In the genomic region with DNA sequence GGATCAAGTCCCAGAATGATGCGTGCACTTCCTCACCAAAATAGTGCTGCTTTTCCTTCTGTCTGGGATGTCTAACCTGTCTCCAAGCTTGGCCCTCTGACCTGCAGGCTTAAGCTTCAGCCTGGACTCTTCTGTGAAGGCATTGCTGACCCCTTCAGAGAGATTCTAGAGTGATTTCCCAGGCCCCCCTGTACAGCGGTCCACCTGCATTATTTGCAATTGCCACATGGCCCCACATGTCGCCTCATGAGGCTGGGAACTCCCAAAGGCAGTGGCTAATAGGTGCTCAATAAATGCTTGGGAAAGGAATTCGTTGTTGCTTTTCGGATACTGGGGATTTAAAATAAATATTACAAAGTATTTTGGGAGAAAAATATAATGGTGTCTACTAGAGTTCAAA, we compare ENCODE assay signal across 18 cellular contexts. TPM values are rescaled to one million over a fixed set of nuclear protein-coding genes. Genes with fewer than 3 reads are reported as not detected.
DNase-seq lines count a peak whose midpoint lies in the region; ATAC-seq and TF ChIP-seq lines count a peak whose summit lies in the region.
"Had no signal": no experiment of that assay in that cellular context is flagged by ENCODE, and none has a peak within 500 bp of the region (broad histone marks: within the 10 kb centered on the region; RNA-seq: fewer than 3 reads in every experiment).

No MANE protein-coding gene starts in this region.

- peaks cover 5% of the 10 kb centered on the region for H3K4me1 Mint-ChIP-seq in activated naive CD4-positive, alpha-beta T cell treated with anti-CD3 and anti-CD28 coated beads, Interleukin-2, amount 50 U/mL, for 24 hours
- H3K4me1 Mint-ChIP-seq in effector memory CD8-positive, alpha-beta T cell (ENCODE audit: low read depth in 2 of 2), result peaks cover 6 to 7% of the 10 kb centered on the region in 2 donors

- intact Hi-C loops in PC-9 (cut with micrococcal nuclease; ENCODE audit: unreplicated experiment) (loop anchor here (10.0 kb wide), 1 partner anchor 117 kb away; no protein-coding TSS in a partner anchor), posterior vena cava (cut with DNase I) (loop anchor here (5.0 to 10.0 kb wide), 2 partner anchors 395 to 397 kb away; no protein-coding TSS in a partner anchor)

- 81% methylated on average over 5 of the region's 5 CpGs for WGBS in smooth muscle cell (ENCODE audit: low lambda C conversion rate)
- 28 to 51% methylated on average over 3 to 4 of the region's 5 CpGs for WGBS in gastroesophageal sphincter (ENCODE audit: low coverage in 1 of 2), 2 donors

- no peaks in the 10 kb centered on the region for H3K79me2 ChIP-seq in PC-9 (ENCODE audit: low read depth)
- H3K79me2 ChIP-seq in smooth muscle cell (ENCODE audit: low read depth), result no peaks in the 10 kb centered on the region

- POLR2A ChIA-PET in PC-9 (lab: Charles Lee; ENCODE audit: unreplicated experiment), result interaction anchor here (0.6 kb wide), 1 partner anchor 1056 kb away, joined by 4 read pairs; a partner anchor contains a TSS

- no peak overlapping the region for H3K9ac ChIP-seq in smooth muscle cell (ENCODE audit: low read depth)

- no TSS peak for BruUV-seq in PC-9 (replicated peaks; lab: Mats Ljungman, UMichigan)

- H4K20me1 ChIP-seq in PC-9 (ENCODE audit: insufficient read depth) (no peaks in the 10 kb centered on the region), smooth muscle cell (ENCODE audit: low read depth) (no peaks in the 10 kb centered on the region)

- CTCF ChIA-PET in PC-9 (lab: Charles Lee), result interaction anchor here (1.8 kb wide), 1 partner anchor 313 kb away, joined by 14 read pairs; a partner anchor contains a TSS

- H3K9me2 ChIP-seq in PC-9 (ENCODE audit: insufficient read depth), result no peaks in the 10 kb centered on the region

- H3K36me3 ChIP-seq in PC-9 (ENCODE audit: low read depth) (no peaks in the 10 kb centered on the region), smooth muscle cell (ENCODE audit: low read depth) (no peaks in the 10 kb centered on the region), gastroesophageal sphincter (no peaks in the 10 kb centered on the region)
- H3K36me3 ChIP-seq: esophagus squamous epithelium, left lung, transverse colon had no signal

- DNase-seq in activated naive CD4-positive, alpha-beta T cell (lab: John Stamatoyannopoulos, UW), result no peak
- DNase-seq in PC-9 (no peak), smooth muscle cell (lab: John Stamatoyannopoulos, UW; ENCODE audit: unreplicated experiment) (no peak), Ammon's horn (ENCODE audit: low spot score) (no peak), posterior vena cava (ENCODE audit: low spot score) (no peak)
- DNase-seq in effector memory CD8-positive, alpha-beta T cell, result no peak
- DNase-seq: esophagus squamous epithelium had no signal

- peak overlapping the region; percentile 70 for H3K4me3 Mint-ChIP-seq in activated naive CD4-positive, alpha-beta T cell treated with anti-CD3 and anti-CD28 coated beads, Interleukin-2, amount 50 U/mL, for 24 hours
- peak overlapping the region; percentile 60 to 71 for H3K4me3 Mint-ChIP-seq in effector memory CD8-positive, alpha-beta T cell

- TF ChIP-seq CTCF in PC-9 (conservative IDR thresholded peaks at IDR 0.05), result no peak
- no peak for TF ChIP-seq CTCF in smooth muscle cell (IDR thresholded peaks at IDR 0.05; ENCODE audit: borderline replicate concordance, insufficient read depth, poor library complexity, severe bottlenecking)
- no peak for TF ChIP-seq CTCF in gastroesophageal sphincter (IDR thresholded peaks at IDR 0.05)

- TF ChIP-seq POLR2A in gastroesophageal sphincter (IDR thresholded peaks at IDR 0.05), result no peak

- H3K27me3 ChIP-seq in PC-9 (ENCODE audit: insufficient read depth, low read depth) (no peaks in the 10 kb centered on the region), smooth muscle cell (ENCODE audit: low read depth) (no peaks in the 10 kb centered on the region), gastroesophageal sphincter (no peaks in the 10 kb centered on the region)
- H3K27me3 ChIP-seq: transverse colon had no signal

- H3K27ac ChIP-seq in PC-9, result no peak overlapping the region
- no peak overlapping the region for H3K27ac ChIP-seq in smooth muscle cell (ENCODE audit: low read depth)
- no peak overlapping the region for H3K27ac ChIP-seq in gastroesophageal sphincter
- H3K27ac ChIP-seq: esophagus squamous epithelium, left lung had no signal

- no peaks in the 10 kb centered on the region for H3K36me3 Mint-ChIP-seq in activated naive CD4-positive, alpha-beta T cell treated with anti-CD3 and anti-CD28 coated beads, Interleukin-2, amount 50 U/mL, for 24 hours
- peaks cover 2% of the 10 kb centered on the region for H3K36me3 Mint-ChIP-seq in effector memory CD8-positive, alpha-beta T cell (ENCODE audit: insufficient read depth)
- H3K36me3 Mint-ChIP-seq: CD8-positive, alpha-beta memory T cell had no signal

- H3K27ac Mint-ChIP-seq in activated naive CD4-positive, alpha-beta T cell treated with anti-CD3 and anti-CD28 coated beads, Interleukin-2, amount 50 U/mL, for 24 hours, result no peak overlapping the region
- no peak overlapping the region for H3K27ac Mint-ChIP-seq in effector memory CD8-positive, alpha-beta T cell
- H3K27ac Mint-ChIP-seq: activated B cell treated with CpG ODN at 0.5 μM for 24 hours; activated CD8-positive, alpha-beta T cell treated with anti-CD3 and anti-CD28 coated beads for 36 hours; activated T-cell treated with anti-CD3 and anti-CD28 coated beads, Interleukin-2, amount 50 U/mL, for 24 hours; stimulated activated naive CD8-positive, alpha-beta T cell treated with anti-CD3 and anti-CD28 coated beads, Interleukin-15, Interleukin-2, amounts not matched to agents 100 ng/mL and 50 ng/mL, for 24 hours had no signal

- no peaks in the 10 kb centered on the region for H3K9me3 Mint-ChIP-seq in activated naive CD4-positive, alpha-beta T cell treated with anti-CD3 and anti-CD28 coated beads, Interleukin-2, amount 50 U/mL, for 24 hours
- H3K9me3 Mint-ChIP-seq in effector memory CD8-positive, alpha-beta T cell, result no peaks in the 10 kb centered on the region
- H3K9me3 Mint-ChIP-seq: activated T-cell treated with anti-CD3 and anti-CD28 coated beads, Interleukin-2, amount 50 U/mL, for 24 hours; CD8-positive, alpha-beta memory T cell; stimulated activated naive CD8-positive, alpha-beta T cell treated with anti-CD3 and anti-CD28 coated beads, Interleukin-15, Interleukin-2, amounts not matched to agents 100 ng/mL and 50 ng/mL, for 24 hours had no signal

- H3K4me3 ChIP-seq in PC-9, result no peak overlapping the region
- H3K4me3 ChIP-seq in smooth muscle cell, result no peak overlapping the region
- no peak overlapping the region for H3K4me3 ChIP-seq in gastroesophageal sphincter

- peaks cover 2% of the 10 kb centered on the region for H3K27me3 Mint-ChIP-seq in activated naive CD4-positive, alpha-beta T cell treated with anti-CD3 and anti-CD28 coated beads, Interleukin-2, amount 50 U/mL, for 24 hours
- H3K27me3 Mint-ChIP-seq in effector memory CD8-positive, alpha-beta T cell, result peaks cover 7 to 8% of the 10 kb centered on the region in 2 donors

- ATAC-seq in effector memory CD8-positive, alpha-beta T cell (replicated peaks), result no peak
- no peak for ATAC-seq in gastroesophageal sphincter

- H3K4me2 ChIP-seq in PC-9 (peak overlapping the region; percentile 42; the same call in 1 of the 2 replicates), smooth muscle cell (peak overlapping the region; percentile 77)

- H2AFZ ChIP-seq in PC-9 (peak overlapping the region; percentile 27; the same call in 1 of the 2 replicates), smooth muscle cell (ENCODE audit: low read depth) (peak overlapping the region; percentile 35)

- H3F3A ChIP-seq in PC-9 (ENCODE audit: insufficient read depth, low read depth), result no peaks in the 10 kb centered on the region
- H3F3A ChIP-seq in smooth muscle cell (ENCODE audit: low read depth), result no peaks in the 10 kb centered on the region

- no peaks in the 10 kb centered on the region for H3K4me1 ChIP-seq in PC-9 (replicated peaks; ENCODE audit: insufficient read depth)
- no peaks in the 10 kb centered on the region for H3K4me1 ChIP-seq in smooth muscle cell (ENCODE audit: low read depth)
- H3K4me1 ChIP-seq in gastroesophageal sphincter, result peaks cover 0 to 12% (median 0%) of the 10 kb centered on the region in 3 donors

- H3K9me3 ChIP-seq in PC-9 (ENCODE audit: insufficient read depth, low read depth) (no peaks in the 10 kb centered on the region), smooth muscle cell (replicated peaks; ENCODE audit: low read depth) (no peaks in the 10 kb centered on the region), gastroesophageal sphincter (no peaks in the 10 kb centered on the region)
- H3K9me3 ChIP-seq: esophagus squamous epithelium, left lung, transverse colon had no signal

- TF ChIP-seq EP300 in gastroesophageal sphincter (IDR thresholded peaks at IDR 0.05), result no peak

RNA-seq across cellular contexts. Expression of a gene that starts 32.3 kb away (rescaled TPM):
- not detected in 2 replicates for total RNA-seq in PC-9 (2021)
- total RNA-seq in smooth muscle cell, result not detected in 2 replicates
- not detected in 2 replicates for polyA plus RNA-seq in smooth muscle cell
- total RNA-seq in posterior vena cava, result not detected
- not detected for total RNA-seq in gastroesophageal sphincter
- total RNA-seq: activated CD8-positive, alpha-beta T cell treated with anti-CD3 and anti-CD28 coated beads for 36 hours; CD8-positive, alpha-beta memory T cell; esophagus squamous epithelium; H7; left lung; mononuclear cell had no signal
